In the genomic region with DNA sequence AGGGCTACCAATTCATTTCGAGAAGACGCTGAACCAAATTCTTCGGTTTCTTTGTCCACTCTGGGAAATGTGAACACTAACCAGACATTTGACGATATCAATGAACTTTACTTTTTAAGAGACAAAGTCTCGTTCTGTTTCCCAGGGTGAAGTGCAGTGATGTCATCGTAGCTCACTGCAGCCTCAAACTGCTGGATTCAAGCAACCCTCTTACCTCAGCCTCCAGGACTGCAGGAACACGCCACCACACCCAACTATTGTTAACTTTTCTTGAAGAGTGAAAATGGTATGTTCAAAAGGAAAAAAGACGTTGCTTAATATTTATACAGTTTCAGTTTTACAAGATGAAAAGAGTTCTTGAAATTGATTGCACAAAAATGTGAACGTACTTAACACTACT, we compare ENCODE assay signal across 11 cellular contexts. TPM values are rescaled to one million over a fixed set of nuclear protein-coding genes. Genes with fewer than 3 reads are reported as not detected.
DNase-seq lines count a peak whose midpoint lies in the region; ATAC-seq and TF ChIP-seq lines count a peak whose summit lies in the region.
"Had no signal": no experiment of that assay in that cellular context is flagged by ENCODE, and none has a peak within 500 bp of the region (broad histone marks: within the 10 kb centered on the region; RNA-seq: fewer than 3 reads in every experiment).

No MANE protein-coding gene starts in this region.

- no peak overlapping the region for H2AFZ ChIP-seq in osteoblast (ENCODE audit: low read length)

- H3K27ac ChIP-seq in osteoblast (ENCODE audit: low read depth, low read length): peak overlapping the region; percentile 88
- H3K27ac ChIP-seq: suprapubic skin had no signal

- TF ChIP-seq CTCF in epithelial cell of esophagus (IDR thresholded peaks at IDR 0.05; ENCODE audit: insufficient read depth, low read depth, low read length, missing control alignments) (no peak), osteoblast (IDR thresholded peaks at IDR 0.05; ENCODE audit: extremely low read depth, low read depth, low read length) (no peak), GM20000 (IDR thresholded peaks at IDR 0.05; ENCODE audit: extremely low read depth, missing control alignments) (no peak)

- H3K27me3 ChIP-seq in osteoblast (ENCODE audit: insufficient read depth, low read length): no peaks in the 10 kb centered on the region
- H3K27me3 ChIP-seq: suprapubic skin had no signal

- H3K4me1 ChIP-seq in osteoblast (ENCODE audit: insufficient read depth, low read length): peaks cover 68% of the 10 kb centered on the region

- no peak for ATAC-seq in GM18519 (IDR thresholded peaks at IDR 0.05; ENCODE audit: low FRiP score, unreplicated experiment)
- no peak for ATAC-seq in HG03469 (IDR thresholded peaks at IDR 0.05; ENCODE audit: unreplicated experiment)
- ATAC-seq: effector memory CD8-positive, alpha-beta T cell had no signal

- no peaks in the 10 kb centered on the region for H4K20me1 ChIP-seq in osteoblast (ENCODE audit: insufficient read depth, low read length)

- DNase-seq in H4 (ENCODE audit: low spot score) (peak; percentile 92), RPMI7951 (ENCODE audit: low read depth) (peak; percentile 69), epithelial cell of esophagus (ENCODE audit: low read depth) (peak; percentile 92), osteoblast (ENCODE audit: insufficient read length, low spot score, missing footprints) (no peak), GM20000 (ENCODE audit: low spot score) (no peak), NCI-H82 (lab: John Stamatoyannopoulos, UW) (no peak)
- DNase-seq: effector memory CD8-positive, alpha-beta T cell; GDM1 had no signal

- H3K4me3 ChIP-seq in epithelial cell of esophagus (ENCODE audit: low read length) (peak overlapping the region; percentile 24), osteoblast (ENCODE audit: insufficient read depth, low read length) (peak overlapping the region; percentile 5)
- H3K4me3 ChIP-seq: suprapubic skin had no signal

- peak overlapping the region; percentile 70 for H3K4me2 ChIP-seq in osteoblast (ENCODE audit: insufficient read depth, low read length)

- peaks cover 21% of the 10 kb centered on the region for H3K79me2 ChIP-seq in osteoblast (ENCODE audit: insufficient read depth, low read length)

- H3K36me3 ChIP-seq in osteoblast (ENCODE audit: insufficient read depth, low read length): no peaks in the 10 kb centered on the region
- H3K36me3 ChIP-seq: suprapubic skin had no signal

- H3K9me3 ChIP-seq in osteoblast (ENCODE audit: low read depth, low read length): no peaks in the 10 kb centered on the region
- H3K9me3 ChIP-seq: suprapubic skin had no signal

RNA-seq across cellular contexts. Expression of a gene that starts 30.6 kb away (rescaled TPM):
- 21.2 and 25.1 TPM in 2 replicates for total RNA-seq in H4 (2014; rRNA removed; shearing (Covaris generic))
- 8.8 and 8.9 TPM in 2 replicates for total RNA-seq in RPMI7951 (2014; rRNA removed; shearing (Covaris generic))
- 4.7 and 6.5 TPM in 2 replicates for total RNA-seq in osteoblast

Comparison
In these comparisons a context has a peak if more than half of its experiments do, and no peak if none do; other contexts are left out.
1. DNase-seq: peak in H4 (single experiment), RPMI7951 (single experiment) and epithelial cell of esophagus (single experiment); none in osteoblast (single experiment), GM20000 (single experiment) and NCI-H82 (single experiment).